Comparison of ENCODE assay signal across 8 cellular contexts in the genomic region with DNA sequence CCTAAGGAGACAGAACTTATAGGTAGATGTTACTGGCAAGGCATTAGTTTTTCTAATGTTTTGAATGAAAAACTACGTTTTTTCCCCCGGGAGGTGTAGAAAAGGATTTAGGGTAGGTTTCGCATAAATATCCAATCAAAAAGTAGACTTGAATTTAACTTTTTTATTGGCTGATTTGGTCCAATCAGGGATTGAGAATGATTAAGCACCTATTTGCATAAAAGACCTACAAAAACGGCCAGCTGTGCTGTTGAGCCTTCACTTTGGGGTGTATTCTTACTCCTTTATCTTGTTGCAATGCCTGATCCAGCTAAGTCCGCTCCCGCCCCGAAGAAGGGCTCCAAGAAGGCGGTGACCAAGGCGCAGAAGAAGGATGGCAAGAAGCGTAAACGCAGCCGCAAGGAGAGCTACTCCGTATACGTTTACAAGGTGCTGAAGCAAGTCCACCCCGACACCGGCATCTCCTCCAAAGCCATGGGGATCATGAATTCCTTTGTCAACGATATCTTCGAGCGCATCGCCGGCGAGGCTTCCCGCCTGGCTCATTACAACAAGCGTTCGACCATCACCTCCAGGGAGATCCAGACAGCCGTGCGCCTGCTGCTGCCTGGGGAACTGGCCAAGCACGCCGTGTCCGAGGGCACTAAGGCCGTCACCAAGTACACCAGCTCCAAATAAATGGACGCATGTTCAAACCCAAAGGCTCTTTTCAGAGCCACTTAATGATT.
A peak's percentile ranks its signal among the peaks of the same experiment; 100 is the strongest.
DNase-seq lines count a peak whose midpoint lies in the region; TF ChIP-seq lines count a peak whose summit lies in the region.

No MANE protein-coding gene starts in this region.

- H3K9ac ChIP-seq in skeletal muscle tissue (ENCODE audit: low read depth in 1 of 3, low read length in 3 of 3) = no peak overlapping the region

- in situ Hi-C loops in brain microvascular endothelial cell (cut with HindIII; ENCODE audit: low pct_ligation_motif_present, low sequenced_read_pairs) = no loop called here

- peaks cover 8 to 17% (median 11%) of the 10 kb centered on the region in 3 donors for H3K4me1 ChIP-seq in skeletal muscle tissue (ENCODE audit: control insufficient read depth in 3 of 3, insufficient read depth in 3 of 3, low read length in 3 of 3)

- H3K36me3 ChIP-seq in brain microvascular endothelial cell (replicated peaks) = no peaks in the 10 kb centered on the region
- no peaks in the 10 kb centered on the region for H3K36me3 ChIP-seq in skeletal muscle tissue (ENCODE audit: control insufficient read depth in 3 of 3, insufficient read depth in 3 of 3, low read length in 3 of 3)

- H3K4me3 ChIP-seq in brain microvascular endothelial cell (ENCODE audit: low read depth, low read length) = peak overlapping the region; percentile 80
- peak overlapping the region; percentile 75 for H3K4me3 ChIP-seq in iPS-11a (ENCODE audit: low read depth, low read length)
- peak overlapping the region; percentile 47 to 74 (median 61) for H3K4me3 ChIP-seq in skeletal muscle tissue (ENCODE audit: low read length in 3 of 3)

- peak overlapping the region; percentile 31 for H3K27ac ChIP-seq in brain microvascular endothelial cell
- H3K27ac ChIP-seq in skeletal muscle tissue (ENCODE audit: low read depth, low read length) = no peak overlapping the region

- peaks cover 0 to 3% (median 2%) of the 10 kb centered on the region in 3 donors for H3K9me3 ChIP-seq in skeletal muscle tissue (ENCODE audit: control insufficient read depth in 3 of 3, low read length in 3 of 3)

- H3K27me3 ChIP-seq in brain microvascular endothelial cell (replicated peaks) (no peaks in the 10 kb centered on the region), skeletal muscle tissue (ENCODE audit: control insufficient read depth in 3 of 3, insufficient read depth in 3 of 3, low read length in 3 of 3) (peaks cover 59 to 71% (median 67%) of the 10 kb centered on the region in 3 donors)

- no peak for TF ChIP-seq CTCF in brain microvascular endothelial cell (IDR thresholded peaks at IDR 0.05; ENCODE audit: low read depth, low read length, missing control alignments)

- DNase-seq in ELF-1 (ENCODE audit: low read depth, low spot score) = peak; percentile 95
- peak; percentile 94 for DNase-seq in H4 (ENCODE audit: low spot score)
- peak; percentile 85 for DNase-seq in NCI-H1092 treated with DMSO at 0.1 percent for 48 hours (lab: John Stamatoyannopoulos, UW)
- peak; percentile 17 to 94 (median 40) for DNase-seq in T-helper 2 cell
- DNase-seq in brain microvascular endothelial cell = peak; percentile 84
- no peak for DNase-seq in putamen (ENCODE audit: low spot score)
